ENCODE assay signal across 25 cellular contexts in the genomic region with DNA sequence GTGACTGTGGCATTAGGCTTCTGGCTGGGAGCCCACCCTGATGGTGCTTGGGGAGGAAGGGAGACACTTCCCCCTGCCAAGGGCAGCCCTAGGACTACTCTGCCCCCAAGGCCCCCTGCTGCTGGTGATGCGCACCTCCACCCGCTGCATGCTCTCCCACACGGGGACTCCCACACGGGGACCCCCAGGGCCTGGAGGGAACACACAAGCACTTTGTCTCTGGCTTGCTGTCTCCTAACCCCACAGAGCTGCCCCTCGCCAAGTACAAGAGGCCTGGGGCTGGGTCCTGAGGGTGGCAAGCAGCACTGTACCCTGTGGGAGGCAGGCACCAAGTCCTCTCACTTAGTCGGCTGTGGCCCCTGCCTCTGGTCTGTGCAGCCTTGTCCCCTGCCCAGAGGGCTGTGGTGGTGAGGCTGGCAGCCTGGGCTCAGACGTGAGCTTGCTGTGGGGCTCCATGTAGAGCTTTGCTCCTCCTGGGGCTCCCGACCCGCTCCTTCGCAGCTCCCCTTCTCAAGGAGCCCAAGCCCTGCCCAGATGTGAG. TPM values are rescaled to one million over a fixed set of nuclear protein-coding genes. Genes with fewer than 3 reads are reported as not detected.
DNase-seq lines count a peak whose midpoint lies in the region; ATAC-seq, FAIRE-seq and TF ChIP-seq lines count a peak whose summit lies in the region.
"Had no signal": no experiment of that assay in that cellular context is flagged by ENCODE, and none has a peak within 500 bp of the region (broad histone marks: within the 10 kb centered on the region; RNA-seq: fewer than 3 reads in every experiment).

No MANE protein-coding gene starts in this region.

- TF ChIP-seq CTCF in HepG2 (CRISPR knock-in tag; IDR thresholded peaks at IDR 0.05), result no peak
- TF ChIP-seq CTCF in right lobe of liver (IDR thresholded peaks at IDR 0.05), result no peak
- no peak for TF ChIP-seq CTCF in esophagus squamous epithelium (IDR thresholded peaks at IDR 0.05)
- no peak for TF ChIP-seq CTCF in prostate gland (IDR thresholded peaks at IDR 0.05)
- no peak for TF ChIP-seq CTCF in tibial nerve (IDR thresholded peaks at IDR 0.05)
- no peak for TF ChIP-seq CTCF in GM10266 (IDR thresholded peaks at IDR 0.05; ENCODE audit: control insufficient read depth, insufficient read depth, low read depth, missing control alignments)

- H3K36me3 ChIP-seq in HepG2 (replicated peaks in 1 of 2; ENCODE audit: control insufficient read depth in 1 of 2, insufficient read depth in 2 of 2, low read length in 2 of 2), result peaks cover 8 to 19% of the 10 kb centered on the region in 2 experiments; a peak in 4 of 5 replicates
- peaks cover 0 to 15% (median 0%) of the 10 kb centered on the region in 4 donors for H3K36me3 ChIP-seq in right lobe of liver
- peaks cover 0 to 46% (median 7%) of the 10 kb centered on the region in 3 donors for H3K36me3 ChIP-seq in esophagus squamous epithelium
- no peaks in the 10 kb centered on the region for H3K36me3 ChIP-seq in prostate gland
- peaks cover 0 to 47% (median 0%) of the 10 kb centered on the region in 3 donors for H3K36me3 ChIP-seq in tibial nerve
- H3K36me3 ChIP-seq: uterus had no signal

- TF ChIP-seq POLR2A in HepG2 (IDR thresholded peaks at IDR 0.05; ENCODE audit: insufficient read depth in 1 of 2, low read depth in 2 of 2, low read length in 2 of 2) (no peak), right lobe of liver (IDR thresholded peaks at IDR 0.05) (no peak), esophagus squamous epithelium (IDR thresholded peaks at IDR 0.05) (no peak), prostate gland (IDR thresholded peaks at IDR 0.05) (no peak), tibial nerve (IDR thresholded peaks at IDR 0.05) (no peak)

- peak overlapping the region; percentile 16 for H3K27ac ChIP-seq in HepG2 (ENCODE audit: extremely low read length, insufficient read depth, low read length)
- H3K27ac ChIP-seq in right lobe of liver, result no peak overlapping the region
- peak overlapping the region; percentile 65 to 88 (median 82) for H3K27ac ChIP-seq in esophagus squamous epithelium
- H3K27ac ChIP-seq in prostate gland, result peak overlapping the region; percentile 49 to 75
- peak overlapping the region; percentile 62 to 97 (median 82) for H3K27ac ChIP-seq in tibial nerve
- H3K27ac ChIP-seq: A549 had no signal

- no peak for TF ChIP-seq RAD21 in HepG2 (CRISPR knock-in tag; IDR thresholded peaks at IDR 0.05)

- H3K9me3 ChIP-seq in HepG2 (ENCODE audit: low read length) (no peaks in the 10 kb centered on the region), right lobe of liver (no peaks in the 10 kb centered on the region), esophagus squamous epithelium (no peaks in the 10 kb centered on the region), prostate gland (no peaks in the 10 kb centered on the region), tibial nerve (no peaks in the 10 kb centered on the region)
- H3K9me3 ChIP-seq: A549, uterus had no signal

- no peak for TF ChIP-seq EP300 in HepG2 (IDR thresholded peaks at IDR 0.05; ENCODE audit: low read depth in 2 of 2, low read length in 2 of 2)
- TF ChIP-seq EP300 in HepG2 (CRISPR knock-in tag; IDR thresholded peaks at IDR 0.05; ENCODE audit: borderline replicate concordance), result no peak
- no peak for TF ChIP-seq EP300 in tibial nerve (IDR thresholded peaks at IDR 0.05)

- no peaks in the 10 kb centered on the region for H3K27me3 ChIP-seq in HepG2 (ENCODE audit: control insufficient read depth in 1 of 2, insufficient read depth in 2 of 2, low read length in 2 of 2)
- H3K27me3 ChIP-seq in right lobe of liver, result no peaks in the 10 kb centered on the region
- no peaks in the 10 kb centered on the region for H3K27me3 ChIP-seq in esophagus squamous epithelium
- H3K27me3 ChIP-seq in prostate gland (replicated peaks; ENCODE audit: insufficient read depth), result no peaks in the 10 kb centered on the region
- H3K27me3 ChIP-seq in tibial nerve, result no peaks in the 10 kb centered on the region
- H3K27me3 ChIP-seq: uterus had no signal

- intact Hi-C loops in HepG2 (cut with micrococcal nuclease; ENCODE audit: unreplicated experiment), result no loop called here
- intact Hi-C loops in right lobe of liver (cut with DNase I), result no loop called here
- intact Hi-C loops in esophagus squamous epithelium (cut with DNase I), result no loop called here
- intact Hi-C loops in prostate gland (cut with DNase I), result no loop called here

- FAIRE-seq in HepG2 (lab: Jason Lieb, UNC), result no peak
- FAIRE-seq: A549, astrocyte had no signal

- WGBS in HepG2 (ENCODE audit: low lambda C conversion rate), result no CpG with 5 or more reads among the region's 10 CpGs
- WGBS in right lobe of liver (ENCODE audit: insufficient coverage, low coverage, low lambda C conversion rate, missing lambda C conversion rate), result no CpG with 5 or more reads among the region's 10 CpGs
- WGBS in esophagus squamous epithelium, 2 donors, result 100% methylated on average over 2 of the region's 10 CpGs; no CpG with 5 or more reads in 1 of the 2 donors
- WGBS in prostate gland, result 89% methylated on average over 10 of the region's 10 CpGs
- WGBS in tibial nerve, 2 donors, result 56% methylated on average over 8 of the region's 10 CpGs; no CpG with 5 or more reads in 1 of the 2 donors

- no peak overlapping the region; the same call in 1 of the 2 replicates for H3K9ac ChIP-seq in HepG2 (ENCODE audit: insufficient read depth, low read depth, low read length)

- DNase-seq in HepG2 (ENCODE audit: low spot score) (no peak), right lobe of liver (no peak), esophagus squamous epithelium (lab: John Stamatoyannopoulos, UW) (no peak), prostate gland (ENCODE audit: low spot score) (no peak), tibial nerve (ENCODE audit: low spot score in 2 of 2) (no peak), GM10266 (ENCODE audit: extremely low spot score) (no peak), cerebellum (ENCODE audit: low spot score) (no peak), SW480 (ENCODE audit: low spot score) (no peak)
- DNase-seq: activated CD4-positive, CD25-positive, alpha-beta regulatory T cell; activated CD8-positive, alpha-beta memory T cell treated with anti-CD3 and anti-CD28 coated beads, Interleukin-2, amount 10 ng/mL, durations not matched to agents 7 days and 5 days; activated T-cell treated with anti-CD3 and anti-CD28 coated beads, Interleukin-2, amount 50 U/mL, for 48 hours; CD4-positive, alpha-beta T cell; DMS79 treated with DMSO at 0.1 percent for 48 hours; GDM1; HFFc6; immature natural killer cell; mammary epithelial cell; NCI-H146; NCI-H446 treated with DMSO at 0.1 percent for 48 hours; NCI-H774; stimulated activated CD4-positive, alpha-beta T cell treated with anti-CD3 and anti-CD28 coated beads, Interleukin-4, amount 100 ng/mL, for 1 hour; uterus had no signal

- in situ Hi-C loops in HepG2 (cut with HindIII; ENCODE audit: extremely low pct_ligation_motif_present, low pct_unique_long_range_greater_than_20kb), result no loop called here

- BruUV-seq in HepG2 (replicated peaks; lab: Mats Ljungman, UMichigan), result no TSS peak

- H4K20me1 ChIP-seq in HepG2 (ENCODE audit: insufficient read depth, low read length), result no peaks in the 10 kb centered on the region

- POLR2A ChIA-PET in HepG2 (lab: Yijun Ruan, JAX), result interaction anchor here (1.5 to 4.1 kb wide), 4 partner anchors 9 to 33 kb away, joined by 4 to 80 read pairs (median 38); a partner anchor contains a TSS

- H3K4me1 ChIP-seq in HepG2 (ENCODE audit: insufficient read depth, low read length) (peaks cover 86% of the 10 kb centered on the region), right lobe of liver (peaks cover 0 to 9% (median 0%) of the 10 kb centered on the region in 4 donors), esophagus squamous epithelium (peaks cover 18 to 48% (median 33%) of the 10 kb centered on the region in 3 donors), prostate gland (replicated peaks) (peaks cover 37% of the 10 kb centered on the region), tibial nerve (peaks cover 0 to 58% (median 23%) of the 10 kb centered on the region in 4 donors)
- H3K4me1 ChIP-seq: uterus had no signal

- no peak overlapping the region for H3K4me3 ChIP-seq in HepG2 (replicated peaks in 1 of 3; ENCODE audit: insufficient read depth in 1 of 3, low read depth in 2 of 3, low read length in 3 of 3)
- no peak overlapping the region for H3K4me3 ChIP-seq in right lobe of liver
- no peak overlapping the region for H3K4me3 ChIP-seq in esophagus squamous epithelium
- no peak overlapping the region for H3K4me3 ChIP-seq in prostate gland
- H3K4me3 ChIP-seq in tibial nerve, result no peak overlapping the region
- H3K4me3 ChIP-seq: A549, SK-N-MC, uterus had no signal

- H3K79me2 ChIP-seq in HepG2 (ENCODE audit: insufficient read depth, low read length), result no peaks in the 10 kb centered on the region

- ATAC-seq in HepG2 (peak; percentile 15), right lobe of liver (no peak)
- ATAC-seq: A549; activated CD8-positive, alpha-beta memory T cell treated with anti-CD3 and anti-CD28 coated beads, Interleukin-2, amount 10 ng/mL, durations not matched to agents 7 days and 5 days had no signal

- no peak overlapping the region for H3K4me2 ChIP-seq in HepG2 (ENCODE audit: low read depth, low read length)
- H3K4me2 ChIP-seq: A549 had no signal

- H2AFZ ChIP-seq in HepG2 (ENCODE audit: low read length), result no peak overlapping the region

- CTCF ChIA-PET in HepG2 (lab: Yijun Ruan, JAX; ENCODE audit: low intra/inter-chr PET ratio, low total read pairs), result no interaction called here

RNA-seq across cellular contexts. Expression of a gene that starts 7.9 kb away (rescaled TPM):
- total RNA-seq in HepG2 (2016; rRNA removed; fragmentation: Illumina TruSeq; extraction: Trizol), result 5.7 and 11.8 TPM in 2 replicates
- total RNA-seq in HepG2 (2016; cell fraction: cytosol; rRNA removed; fragmentation: Illumina TruSeq; extraction: Trizol; ENCODE audit: low read depth), result 14.2 and 14.4 TPM in 2 replicates
- 5.6 and 12.5 TPM in 2 replicates for total RNA-seq in HepG2 (2016; cell fraction: insoluble cytoplasmic fraction; rRNA removed; fragmentation: Illumina TruSeq; extraction: Trizol)
- 14.8 and 16.4 TPM in 2 replicates for total RNA-seq in HepG2 (2016; cell fraction: membrane; rRNA removed; fragmentation: Illumina TruSeq; extraction: Trizol)
- 10.7 and 13.7 TPM in 2 replicates for total RNA-seq in HepG2 (2016; cell fraction: nucleus; rRNA removed; fragmentation: Illumina TruSeq; extraction: Trizol)
- 34.8 and 48.8 TPM in 2 replicates for polyA plus RNA-seq in HepG2 (2011; rRNA removed)
- polyA plus RNA-seq in HepG2 (2011; cell fraction: cytosol; rRNA removed), result 18.6 and 35.0 TPM in 2 replicates
- 225 and 265 TPM in 2 replicates for polyA plus RNA-seq in HepG2 (2011; cell fraction: nucleus; rRNA removed)
- polyA plus RNA-seq in HepG2 (2012), result 19.0 and 24.1 TPM in 2 replicates
- 15.3 and 17.1 TPM in 2 replicates for polyA plus RNA-seq in HepG2 (2016; cell fraction: cytosol; fragmentation: Illumina TruSeq; extraction: Trizol; ENCODE audit: low read depth)
- 8.8 and 9.2 TPM in 2 replicates for polyA plus RNA-seq in HepG2 (2016; cell fraction: insoluble cytoplasmic fraction; fragmentation: Illumina TruSeq; extraction: Trizol; ENCODE audit: low read depth)
- 17.8 and 17.9 TPM in 2 replicates for polyA plus RNA-seq in HepG2 (2016; cell fraction: membrane; fragmentation: Illumina TruSeq; extraction: Trizol; ENCODE audit: low read depth)
- polyA plus RNA-seq in HepG2 (2016; cell fraction: nucleus; fragmentation: Illumina TruSeq; extraction: Trizol; ENCODE audit: insufficient read depth, low read depth), result 32.8 and 35.7 TPM in 2 replicates
- 24.5 TPM in 1 of 2 replicates, not detected in the other for polyA minus RNA-seq in HepG2 (2011; rRNA and poly(A)+ RNA removed; ENCODE audit: low replicate concordance)
- 5.7 and 8.9 TPM in 2 replicates for polyA minus RNA-seq in HepG2 (2011; cell fraction: cytosol; rRNA and poly(A)+ RNA removed)
- 13.3 and 13.4 TPM in 2 replicates for polyA minus RNA-seq in HepG2 (2011; cell fraction: nucleus; rRNA and poly(A)+ RNA removed)
- 10 to 100 TPM; 11.8 to 28.0 (median 21.5) TPM for total RNA-seq in right lobe of liver
- 10 to 100 TPM in 1 of 4 donors, 1 to 10 TPM in 3; 4.0 to 20.4 (median 7.8) TPM for total RNA-seq in esophagus squamous epithelium
- total RNA-seq in prostate gland, result 100 to 1,000 TPM in 1 of 2 donors, 10 to 100 TPM in 1; 57.0 to 161 TPM
- 10 to 100 TPM; 33.5 to 55.7 (median 40.2) TPM for total RNA-seq in tibial nerve
- total RNA-seq in cerebellum, result 10.8 TPM
- total RNA-seq: CD4-positive, alpha-beta T cell had no signal

RNA-seq across cellular contexts. Expression of a gene that starts 18.1 kb away (rescaled TPM):
- total RNA-seq in HepG2 (2016; rRNA removed; fragmentation: Illumina TruSeq; extraction: Trizol) (11.6 and 29.9 TPM in 2 replicates), right lobe of liver (100 to 1,000 TPM in 5 of 6 experiments, 10 to 100 TPM in 1; 97.6 to 154 (median 140) TPM), esophagus squamous epithelium (1 to 10 TPM in 3 of 4 donors, under 1 TPM in 1; 0.61 to 7.7 (median 1.2) TPM), prostate gland (100 to 1,000 TPM in 1 of 2 donors, 10 to 100 TPM in 1; 64.6 to 114 TPM), tibial nerve (10 to 100 TPM in 3 of 4 donors, 1 to 10 TPM in 1; 5.9 to 16.9 (median 15.8) TPM), cerebellum (4.9 TPM)
- 6.9 and 7.0 TPM in 2 replicates for total RNA-seq in HepG2 (2016; cell fraction: cytosol; rRNA removed; fragmentation: Illumina TruSeq; extraction: Trizol; ENCODE audit: low read depth)
- total RNA-seq in HepG2 (2016; cell fraction: insoluble cytoplasmic fraction; rRNA removed; fragmentation: Illumina TruSeq; extraction: Trizol), result 14.5 and 27.5 TPM in 2 replicates
- 8.2 and 14.5 TPM in 2 replicates for total RNA-seq in HepG2 (2016; cell fraction: membrane; rRNA removed; fragmentation: Illumina TruSeq; extraction: Trizol)
- total RNA-seq in HepG2 (2016; cell fraction: nucleus; rRNA removed; fragmentation: Illumina TruSeq; extraction: Trizol), result 30.4 and 31.0 TPM in 2 replicates
- polyA plus RNA-seq in HepG2 (2011; rRNA removed), result 103 and 150 TPM in 2 replicates
- polyA plus RNA-seq in HepG2 (2011; cell fraction: cytosol; rRNA removed), result 81.5 and 120 TPM in 2 replicates
- 371 and 443 TPM in 2 replicates for polyA plus RNA-seq in HepG2 (2011; cell fraction: nucleus; rRNA removed)
- 45.9 and 52.6 TPM in 2 replicates for polyA plus RNA-seq in HepG2 (2012)
- polyA plus RNA-seq in HepG2 (2016; cell fraction: cytosol; fragmentation: Illumina TruSeq; extraction: Trizol; ENCODE audit: low read depth), result 8.9 and 10.2 TPM in 2 replicates
- 15.2 and 17.2 TPM in 2 replicates for polyA plus RNA-seq in HepG2 (2016; cell fraction: insoluble cytoplasmic fraction; fragmentation: Illumina TruSeq; extraction: Trizol; ENCODE audit: low read depth)
- 11.3 and 13.6 TPM in 2 replicates for polyA plus RNA-seq in HepG2 (2016; cell fraction: membrane; fragmentation: Illumina TruSeq; extraction: Trizol; ENCODE audit: low read depth)
- polyA plus RNA-seq in HepG2 (2016; cell fraction: nucleus; fragmentation: Illumina TruSeq; extraction: Trizol; ENCODE audit: insufficient read depth, low read depth), result 74.0 and 82.3 TPM in 2 replicates
- polyA minus RNA-seq in HepG2 (2011; rRNA and poly(A)+ RNA removed; ENCODE audit: low replicate concordance), result 7.2 and 119 TPM in 2 replicates
- 46.0 and 49.6 TPM in 2 replicates for polyA minus RNA-seq in HepG2 (2011; cell fraction: cytosol; rRNA and poly(A)+ RNA removed)
- polyA minus RNA-seq in HepG2 (2011; cell fraction: nucleus; rRNA and poly(A)+ RNA removed), result 35.4 and 41.2 TPM in 2 replicates

RNA-seq across cellular contexts. Expression of a gene that starts 29.1 kb away (rescaled TPM):
- total RNA-seq in HepG2 (2016; rRNA removed; fragmentation: Illumina TruSeq; extraction: Trizol) (209 and 287 TPM in 2 replicates), right lobe of liver (100 to 1,000 TPM in 2 of 6 experiments, 10 to 100 TPM in 4; 43.3 to 180 (median 53.4) TPM), esophagus squamous epithelium (100 to 1,000 TPM; 107 to 176 (median 152) TPM), prostate gland (100 to 1,000 TPM; 152 to 169 TPM), tibial nerve (100 to 1,000 TPM in 3 of 4 donors, 10 to 100 TPM in 1; 98.7 to 127 (median 111) TPM), cerebellum (121 TPM)
- total RNA-seq in HepG2 (2016; cell fraction: cytosol; rRNA removed; fragmentation: Illumina TruSeq; extraction: Trizol; ENCODE audit: low read depth), result 29.0 and 31.7 TPM in 2 replicates
- total RNA-seq in HepG2 (2016; cell fraction: insoluble cytoplasmic fraction; rRNA removed; fragmentation: Illumina TruSeq; extraction: Trizol), result 214 and 298 TPM in 2 replicates
- 35.4 and 36.1 TPM in 2 replicates for total RNA-seq in HepG2 (2016; cell fraction: membrane; rRNA removed; fragmentation: Illumina TruSeq; extraction: Trizol)
- total RNA-seq in HepG2 (2016; cell fraction: nucleus; rRNA removed; fragmentation: Illumina TruSeq; extraction: Trizol), result 83.7 and 87.5 TPM in 2 replicates
- polyA plus RNA-seq in HepG2 (2011; rRNA removed), result 107 and 110 TPM in 2 replicates
- 278 and 291 TPM in 2 replicates for polyA plus RNA-seq in HepG2 (2011; cell fraction: cytosol; rRNA removed)
- polyA plus RNA-seq in HepG2 (2011; cell fraction: nucleus; rRNA removed), result 55.5 and 61.4 TPM in 2 replicates
- 178 and 251 TPM in 2 replicates for polyA plus RNA-seq in HepG2 (2012)
- polyA plus RNA-seq in HepG2 (2016; cell fraction: cytosol; fragmentation: Illumina TruSeq; extraction: Trizol; ENCODE audit: low read depth), result 35.3 and 40.6 TPM in 2 replicates
- 420 and 438 TPM in 2 replicates for polyA plus RNA-seq in HepG2 (2016; cell fraction: insoluble cytoplasmic fraction; fragmentation: Illumina TruSeq; extraction: Trizol; ENCODE audit: low read depth)
- 35.8 and 37.4 TPM in 2 replicates for polyA plus RNA-seq in HepG2 (2016; cell fraction: membrane; fragmentation: Illumina TruSeq; extraction: Trizol; ENCODE audit: low read depth)
- 132 and 146 TPM in 2 replicates for polyA plus RNA-seq in HepG2 (2016; cell fraction: nucleus; fragmentation: Illumina TruSeq; extraction: Trizol; ENCODE audit: insufficient read depth, low read depth)
- 134 and 369 TPM in 2 replicates for polyA minus RNA-seq in HepG2 (2011; rRNA and poly(A)+ RNA removed; ENCODE audit: low replicate concordance)
- 72.3 and 74.0 TPM in 2 replicates for polyA minus RNA-seq in HepG2 (2011; cell fraction: cytosol; rRNA and poly(A)+ RNA removed)
- 83.2 and 93.4 TPM in 2 replicates for polyA minus RNA-seq in HepG2 (2011; cell fraction: nucleus; rRNA and poly(A)+ RNA removed)

RNA-seq across cellular contexts. Expression of a gene that starts 30.0 kb away (rescaled TPM):
- total RNA-seq in HepG2 (2016; rRNA removed; fragmentation: Illumina TruSeq; extraction: Trizol) (125 and 128 TPM in 2 replicates), right lobe of liver (100 to 1,000 TPM in 5 of 6 experiments, 10 to 100 TPM in 1; 94.0 to 281 (median 213) TPM), esophagus squamous epithelium (10 to 100 TPM; 48.2 to 98.8 (median 76.2) TPM), prostate gland (100 to 1,000 TPM; 143 to 147 TPM), tibial nerve (10 to 100 TPM; 74.1 to 87.9 (median 84.6) TPM), cerebellum (39.1 TPM)
- total RNA-seq in HepG2 (2016; cell fraction: cytosol; rRNA removed; fragmentation: Illumina TruSeq; extraction: Trizol; ENCODE audit: low read depth), result 57.0 and 62.1 TPM in 2 replicates
- 114 and 129 TPM in 2 replicates for total RNA-seq in HepG2 (2016; cell fraction: insoluble cytoplasmic fraction; rRNA removed; fragmentation: Illumina TruSeq; extraction: Trizol)
- total RNA-seq in HepG2 (2016; cell fraction: membrane; rRNA removed; fragmentation: Illumina TruSeq; extraction: Trizol), result 156 and 159 TPM in 2 replicates
- total RNA-seq in HepG2 (2016; cell fraction: nucleus; rRNA removed; fragmentation: Illumina TruSeq; extraction: Trizol), result 69.6 and 73.3 TPM in 2 replicates
- polyA plus RNA-seq in HepG2 (2011; rRNA removed), result 245 and 282 TPM in 2 replicates
- polyA plus RNA-seq in HepG2 (2011; cell fraction: cytosol; rRNA removed), result 177 and 210 TPM in 2 replicates
- polyA plus RNA-seq in HepG2 (2011; cell fraction: nucleus; rRNA removed), result 217 and 220 TPM in 2 replicates
- polyA plus RNA-seq in HepG2 (2012), result 123 and 145 TPM in 2 replicates
- polyA plus RNA-seq in HepG2 (2016; cell fraction: cytosol; fragmentation: Illumina TruSeq; extraction: Trizol; ENCODE audit: low read depth), result 33.4 and 34.1 TPM in 2 replicates
- 101 and 109 TPM in 2 replicates for polyA plus RNA-seq in HepG2 (2016; cell fraction: insoluble cytoplasmic fraction; fragmentation: Illumina TruSeq; extraction: Trizol; ENCODE audit: low read depth)
- 91.3 and 96.0 TPM in 2 replicates for polyA plus RNA-seq in HepG2 (2016; cell fraction: membrane; fragmentation: Illumina TruSeq; extraction: Trizol; ENCODE audit: low read depth)
- polyA plus RNA-seq in HepG2 (2016; cell fraction: nucleus; fragmentation: Illumina TruSeq; extraction: Trizol; ENCODE audit: insufficient read depth, low read depth), result 119 and 131 TPM in 2 replicates
- polyA minus RNA-seq in HepG2 (2011; rRNA and poly(A)+ RNA removed; ENCODE audit: low replicate concordance), result 194 and 636 TPM in 2 replicates
- 178 and 203 TPM in 2 replicates for polyA minus RNA-seq in HepG2 (2011; cell fraction: cytosol; rRNA and poly(A)+ RNA removed)
- 53.7 and 80.4 TPM in 2 replicates for polyA minus RNA-seq in HepG2 (2011; cell fraction: nucleus; rRNA and poly(A)+ RNA removed)

Comparison
In these comparisons a context has a peak if more than half of its experiments do, and no peak if none do; other contexts are left out.
1. H3K27ac ChIP-seq: peak in HepG2 (single experiment), esophagus squamous epithelium (4 of 4), prostate gland (2 of 2) and tibial nerve (4 of 4); none in right lobe of liver (0 of 3).